1 cellular context compared by ENCODE assay signal in the genomic region with DNA sequence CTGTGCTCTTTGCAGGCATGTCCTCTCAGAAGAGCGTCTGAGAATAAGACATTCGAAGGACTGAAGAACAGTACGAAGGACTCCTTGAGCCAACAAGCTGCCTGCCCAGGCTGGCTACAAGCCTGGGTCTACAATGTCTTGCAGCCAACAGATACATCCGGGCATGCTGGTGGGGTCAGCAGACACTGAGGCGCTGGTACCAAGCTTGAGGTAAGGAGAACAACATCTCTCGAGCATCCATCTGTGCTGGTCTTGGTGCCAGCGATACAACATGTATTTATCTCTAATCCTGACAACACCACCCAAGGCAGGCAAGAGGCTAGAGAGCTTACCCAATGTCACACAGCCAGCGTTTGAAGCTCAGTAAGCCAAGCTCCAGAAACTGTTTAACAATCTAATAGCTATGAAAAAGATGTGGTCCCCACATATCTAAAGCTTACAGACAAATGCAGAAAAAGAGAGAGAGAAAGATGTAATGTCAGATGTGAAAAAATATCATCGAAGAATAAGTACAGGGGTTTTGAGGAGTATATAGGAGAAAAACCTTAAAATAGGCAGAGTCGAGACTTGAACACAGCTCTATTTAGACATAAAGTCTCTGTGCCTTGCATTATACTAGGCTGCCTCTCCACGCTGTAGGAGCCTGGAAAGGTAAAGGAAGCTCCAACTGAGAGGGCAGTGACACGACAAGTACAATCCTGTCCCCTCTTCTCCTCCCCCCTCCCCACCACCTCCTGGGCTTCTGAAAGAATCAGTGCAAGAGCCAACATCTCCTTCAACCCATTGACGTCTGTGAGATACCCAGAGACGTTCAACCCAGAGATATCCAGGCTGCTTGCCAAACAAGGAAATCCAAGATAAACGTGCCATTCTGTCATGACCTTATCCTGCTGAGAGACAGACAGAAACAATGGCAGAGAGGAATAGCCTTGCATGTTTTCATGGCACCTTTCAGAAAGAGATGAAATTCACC.
TF ChIP-seq lines count a peak whose summit lies in the region.

No MANE protein-coding gene starts in this region.

TF ChIP-seq in A549, 52 proteins besides CTCF, POLR2A, EP300 and RAD21 (continued from another document):
- TF ChIP-seq NPAS2 (CRISPR knock-in tag; IDR thresholded peaks at IDR 0.05; ENCODE audit: borderline replicate concordance) (no peak), SMC3 (IDR thresholded peaks at IDR 0.05) (0 out of 3 replicates have a peak, but pooled peaks have one; percentile 12)
- TF ChIP-seq, protein P1, sequence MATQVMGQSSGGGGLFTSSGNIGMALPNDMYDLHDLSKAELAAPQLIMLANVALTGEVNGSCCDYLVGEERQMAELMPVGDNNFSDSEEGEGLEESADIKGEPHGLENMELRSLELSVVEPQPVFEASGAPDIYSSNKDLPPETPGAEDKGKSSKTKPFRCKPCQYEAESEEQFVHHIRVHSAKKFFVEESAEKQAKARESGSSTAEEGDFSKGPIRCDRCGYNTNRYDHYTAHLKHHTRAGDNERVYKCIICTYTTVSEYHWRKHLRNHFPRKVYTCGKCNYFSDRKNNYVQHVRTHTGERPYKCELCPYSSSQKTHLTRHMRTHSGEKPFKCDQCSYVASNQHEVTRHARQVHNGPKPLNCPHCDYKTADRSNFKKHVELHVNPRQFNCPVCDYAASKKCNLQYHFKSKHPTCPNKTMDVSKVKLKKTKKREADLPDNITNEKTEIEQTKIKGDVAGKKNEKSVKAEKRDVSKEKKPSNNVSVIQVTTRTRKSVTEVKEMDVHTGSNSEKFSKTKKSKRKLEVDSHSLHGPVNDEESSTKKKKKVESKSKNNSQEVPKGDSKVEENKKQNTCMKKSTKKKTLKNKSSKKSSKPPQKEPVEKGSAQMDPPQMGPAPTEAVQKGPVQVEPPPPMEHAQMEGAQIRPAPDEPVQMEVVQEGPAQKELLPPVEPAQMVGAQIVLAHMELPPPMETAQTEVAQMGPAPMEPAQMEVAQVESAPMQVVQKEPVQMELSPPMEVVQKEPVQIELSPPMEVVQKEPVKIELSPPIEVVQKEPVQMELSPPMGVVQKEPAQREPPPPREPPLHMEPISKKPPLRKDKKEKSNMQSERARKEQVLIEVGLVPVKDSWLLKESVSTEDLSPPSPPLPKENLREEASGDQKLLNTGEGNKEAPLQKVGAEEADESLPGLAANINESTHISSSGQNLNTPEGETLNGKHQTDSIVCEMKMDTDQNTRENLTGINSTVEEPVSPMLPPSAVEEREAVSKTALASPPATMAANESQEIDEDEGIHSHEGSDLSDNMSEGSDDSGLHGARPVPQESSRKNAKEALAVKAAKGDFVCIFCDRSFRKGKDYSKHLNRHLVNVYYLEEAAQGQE (IDR thresholded peaks at IDR 0.05), result no peak
